ENCODE assay signal across 9 cellular contexts in genomic region chr17:49210158-49211029, GRCh38. TPM values are rescaled to one million over a fixed set of nuclear protein-coding genes. Genes with fewer than 3 reads are reported as not detected.
DNase-seq lines count a peak whose midpoint lies in the region; ATAC-seq and TF ChIP-seq lines count a peak whose summit lies in the region.
"Had no signal": no experiment of that assay in that cellular context is flagged by ENCODE, and none has a peak within 500 bp of the region (broad histone marks: within the 10 kb centered on the region; RNA-seq: fewer than 3 reads in every experiment).

ABI3 (plus strand) TSS chr17:49210707; CDS start chr17:49210725, 18 bp downstream.
GNGT2 (minus strand) TSS chr17:49210574; CDS start chr17:49207422, 3,152 bp downstream.

- H3K9me3 ChIP-seq in ascending aorta = no peaks in the 10 kb centered on the region

- no peaks in the 10 kb centered on the region for H3K9me3 Mint-ChIP-seq in stimulated activated naive CD8-positive, alpha-beta T cell treated with anti-CD3 and anti-CD28 coated beads, Interleukin-15, Interleukin-2, amounts not matched to agents 100 ng/mL and 50 ng/mL, for 24 hours

- H3K4me3 Mint-ChIP-seq in stimulated activated naive CD8-positive, alpha-beta T cell treated with anti-CD3 and anti-CD28 coated beads, Interleukin-15, Interleukin-2, amounts not matched to agents 100 ng/mL and 50 ng/mL, for 24 hours = peak within 1 kb of the TSS; percentile 81

- H3K36me3 ChIP-seq in ascending aorta = no peaks in the 10 kb centered on the region
- H3K36me3 ChIP-seq: cardiac muscle cell had no signal

- peaks cover 29% of the 10 kb centered on the region for H3K36me3 Mint-ChIP-seq in stimulated activated naive CD8-positive, alpha-beta T cell treated with anti-CD3 and anti-CD28 coated beads, Interleukin-15, Interleukin-2, amounts not matched to agents 100 ng/mL and 50 ng/mL, for 24 hours (ENCODE audit: low read depth)

- peak within 1 kb of the TSS; percentile 94 for H3K27ac Mint-ChIP-seq in stimulated activated naive CD8-positive, alpha-beta T cell treated with anti-CD3 and anti-CD28 coated beads, Interleukin-15, Interleukin-2, amounts not matched to agents 100 ng/mL and 50 ng/mL, for 24 hours

- no peaks in the 10 kb centered on the region for H3K27me3 ChIP-seq in ascending aorta
- H3K27me3 ChIP-seq: cardiac muscle cell had no signal

- intact Hi-C loops in ascending aorta (cut with DNase I) = no loop called here

- H3K4me3 ChIP-seq in ascending aorta = peak within 1 kb of the TSS; percentile 8 to 55
- H3K4me3 ChIP-seq: cardiac muscle cell had no signal

- H3K4me1 Mint-ChIP-seq in stimulated activated naive CD8-positive, alpha-beta T cell treated with anti-CD3 and anti-CD28 coated beads, Interleukin-15, Interleukin-2, amounts not matched to agents 100 ng/mL and 50 ng/mL, for 24 hours (ENCODE audit: low read depth) = peaks cover 67% of the 10 kb centered on the region

- peak within 1 kb of the TSS in 1 of 2 donors; percentile 42 for H3K27ac ChIP-seq in ascending aorta
- H3K27ac ChIP-seq: cardiac muscle cell had no signal

- ATAC-seq in GM18858 (IDR thresholded peaks at IDR 0.05; ENCODE audit: unreplicated experiment) (peak; percentile 73), HG02884 (IDR thresholded peaks at IDR 0.05; ENCODE audit: unreplicated experiment) (peak; percentile 71)

- DNase-seq in SKM-1 (lab: John Stamatoyannopoulos, UW; ENCODE audit: unreplicated experiment) (peak; percentile 56), ascending aorta (ENCODE audit: low spot score in 2 of 2) (peak in 1 of 2 donors; percentile 67), lung microvascular endothelial cell (ENCODE audit: low read depth in 2 of 2) (peak; percentile 90 to 91), DMS153 treated with DMSO at 0.1 percent for 48 hours (lab: John Stamatoyannopoulos, UW; ENCODE audit: unreplicated experiment) (no peak), NCI-H524 treated with DMSO at 0.1 percent for 48 hours (lab: John Stamatoyannopoulos, UW) (no peak)

- H3K27me3 Mint-ChIP-seq in stimulated activated naive CD8-positive, alpha-beta T cell treated with anti-CD3 and anti-CD28 coated beads, Interleukin-15, Interleukin-2, amounts not matched to agents 100 ng/mL and 50 ng/mL, for 24 hours = no peaks in the 10 kb centered on the region

- H3K4me1 ChIP-seq in ascending aorta = no peaks in the 10 kb centered on the region

- no peak for TF ChIP-seq CTCF in ascending aorta (IDR thresholded peaks at IDR 0.05)

RNA-seq across cellular contexts. Expression of gene ABI3, which starts in this region (rescaled TPM):
- total RNA-seq in ascending aorta (35.1 TPM), lung microvascular endothelial cell (6.0 and 14.4 TPM in 2 replicates)

RNA-seq across cellular contexts. Expression of gene GNGT2, which starts in this region (rescaled TPM):
- not detected for total RNA-seq in ascending aorta
- total RNA-seq in lung microvascular endothelial cell = 0.40 and 1.5 TPM in 2 replicates
- total RNA-seq: cardiac muscle cell had no signal

Comparison
In these comparisons a context has a peak if more than half of its experiments do, and no peak if none do; other contexts are left out.
1. DNase-seq: peak in SKM-1 (single experiment) and lung microvascular endothelial cell (2 of 2); none in DMS153 treated with DMSO at 0.1 percent for 48 hours (single experiment) and NCI-H524 treated with DMSO at 0.1 percent for 48 hours (single experiment).